In genomic region chr21:37516998-37517397, GRCh38 we compare ENCODE assay signal across 18 cellular contexts.
DNase-seq lines count a peak whose midpoint lies in the region; ATAC-seq and TF ChIP-seq lines count a peak whose summit lies in the region.
"Had no signal": no experiment of that assay in that cellular context is flagged by ENCODE, and none has a peak within 500 bp of the region (broad histone marks: within the 10 kb centered on the region; RNA-seq: fewer than 3 reads in every experiment).

No MANE protein-coding gene starts in this region.

- H3K27ac Mint-ChIP-seq in activated CD4-positive, alpha-beta T cell treated with anti-CD3 and anti-CD28 coated beads, Interleukin-2, amount 10 ng/mL, durations not matched to agents 24 days and 14 days, result no peak overlapping the region
- H3K27ac Mint-ChIP-seq in natural killer cell (peak overlapping the region; percentile 62 to 66), naive B cell (peak overlapping the region in 4 of 6 donors; percentile 12 to 87 (median 44))
- no peak overlapping the region for H3K27ac Mint-ChIP-seq in natural killer cell treated with Interleukin-12 subunit alpha and Interleukin-12 subunit beta and Interleukin-15 and Interleukin-18, amount 100 ng/mL, for 72 hours

- no peak for ATAC-seq in natural killer cell
- ATAC-seq in natural killer cell treated with Interleukin-12 subunit alpha and Interleukin-12 subunit beta and Interleukin-15 and Interleukin-18, amount 100 ng/mL, for 72 hours, result no peak
- no peak for ATAC-seq in naive B cell (ENCODE audit: low read depth in 2 of 2)
- ATAC-seq: HCT116 had no signal

- TF ChIP-seq POLR2A in tibial nerve (IDR thresholded peaks at IDR 0.05) (no peak), prostate gland (IDR thresholded peaks at IDR 0.05) (no peak)

- TF ChIP-seq CTCF in natural killer cell (IDR thresholded peaks at IDR 0.05), result no peak
- TF ChIP-seq CTCF in tibial nerve (IDR thresholded peaks at IDR 0.05), result no peak
- TF ChIP-seq CTCF in prostate gland (IDR thresholded peaks at IDR 0.05), result no peak

- 96 to 98% methylated on average over 7 of the region's 7 CpGs for WGBS in tibial nerve, 2 donors
- WGBS in prostate gland, result over 99% methylated on average over 7 of the region's 7 CpGs

- no peaks in the 10 kb centered on the region for H3K27me3 Mint-ChIP-seq in activated CD4-positive, alpha-beta T cell treated with anti-CD3 and anti-CD28 coated beads, Interleukin-2, amount 10 ng/mL, durations not matched to agents 24 days and 14 days
- H3K27me3 Mint-ChIP-seq in natural killer cell (ENCODE audit: low read depth in 2 of 2), result no peaks in the 10 kb centered on the region
- no peaks in the 10 kb centered on the region for H3K27me3 Mint-ChIP-seq in natural killer cell treated with Interleukin-12 subunit alpha and Interleukin-12 subunit beta and Interleukin-15 and Interleukin-18, amount 100 ng/mL, for 72 hours
- H3K27me3 Mint-ChIP-seq in naive B cell, result no peaks in the 10 kb centered on the region

- H3K36me3 ChIP-seq in tibial nerve, result peaks cover 4 to 51% (median 11%) of the 10 kb centered on the region in 3 donors
- peaks cover 0 to 5% of the 10 kb centered on the region in 2 donors for H3K36me3 ChIP-seq in prostate gland

- intact Hi-C loops in activated CD4-positive, alpha-beta T cell treated with anti-CD3 and anti-CD28 coated beads, Interleukin-2, amount 10 ng/mL, durations not matched to agents 24 days and 14 days (cut with micrococcal nuclease), result no loop called here
- intact Hi-C loops in natural killer cell (cut with micrococcal nuclease) (no loop called here), prostate gland (cut with DNase I) (no loop called here)

- H3K4me1 ChIP-seq in tibial nerve, result no peaks in the 10 kb centered on the region
- no peaks in the 10 kb centered on the region for H3K4me1 ChIP-seq in prostate gland (replicated peaks)
- H3K4me1 ChIP-seq: BE2C had no signal

- H3K4me3 Mint-ChIP-seq in activated CD4-positive, alpha-beta T cell treated with anti-CD3 and anti-CD28 coated beads, Interleukin-2, amount 10 ng/mL, durations not matched to agents 24 days and 14 days, result no peak overlapping the region
- H3K4me3 Mint-ChIP-seq in natural killer cell (no peak overlapping the region), naive B cell (no peak overlapping the region)
- no peak overlapping the region for H3K4me3 Mint-ChIP-seq in natural killer cell treated with Interleukin-12 subunit alpha and Interleukin-12 subunit beta and Interleukin-15 and Interleukin-18, amount 100 ng/mL, for 72 hours
- H3K4me3 Mint-ChIP-seq: CD8-positive, alpha-beta memory T cell had no signal

- H3K4me1 Mint-ChIP-seq in activated CD4-positive, alpha-beta T cell treated with anti-CD3 and anti-CD28 coated beads, Interleukin-2, amount 10 ng/mL, durations not matched to agents 24 days and 14 days, result no peaks in the 10 kb centered on the region
- H3K4me1 Mint-ChIP-seq in natural killer cell (peaks cover 4 to 24% of the 10 kb centered on the region in 2 donors), naive B cell (peaks cover 6 to 21% (median 8%) of the 10 kb centered on the region in 3 donors)
- H3K4me1 Mint-ChIP-seq in natural killer cell treated with Interleukin-12 subunit alpha and Interleukin-12 subunit beta and Interleukin-15 and Interleukin-18, amount 100 ng/mL, for 72 hours (ENCODE audit: low read depth in 2 of 2), result peaks cover 7 to 11% of the 10 kb centered on the region in 2 donors

- H3K9me3 Mint-ChIP-seq in activated CD4-positive, alpha-beta T cell treated with anti-CD3 and anti-CD28 coated beads, Interleukin-2, amount 10 ng/mL, durations not matched to agents 24 days and 14 days, result no peaks in the 10 kb centered on the region
- H3K9me3 Mint-ChIP-seq in natural killer cell (no peaks in the 10 kb centered on the region), naive B cell (peaks cover 0 to 3% (median 0%) of the 10 kb centered on the region in 7 donors)
- no peaks in the 10 kb centered on the region for H3K9me3 Mint-ChIP-seq in natural killer cell treated with Interleukin-12 subunit alpha and Interleukin-12 subunit beta and Interleukin-15 and Interleukin-18, amount 100 ng/mL, for 72 hours
- H3K9me3 Mint-ChIP-seq: CD8-positive, alpha-beta memory T cell had no signal

- H3K36me3 Mint-ChIP-seq in activated CD4-positive, alpha-beta T cell treated with anti-CD3 and anti-CD28 coated beads, Interleukin-2, amount 10 ng/mL, durations not matched to agents 24 days and 14 days (ENCODE audit: low read depth), result peaks cover 31% of the 10 kb centered on the region
- H3K36me3 Mint-ChIP-seq in natural killer cell (peaks cover 5% of the 10 kb centered on the region), naive B cell (peaks cover 5 to 14% of the 10 kb centered on the region in 2 donors)
- peaks cover 4% of the 10 kb centered on the region for H3K36me3 Mint-ChIP-seq in natural killer cell treated with Interleukin-12 subunit alpha and Interleukin-12 subunit beta and Interleukin-15 and Interleukin-18, amount 100 ng/mL, for 72 hours

- H3K27me3 ChIP-seq in tibial nerve (no peaks in the 10 kb centered on the region), prostate gland (replicated peaks; ENCODE audit: insufficient read depth) (no peaks in the 10 kb centered on the region)
- H3K27me3 ChIP-seq: BE2C had no signal

- H3K9me3 ChIP-seq in tibial nerve (no peaks in the 10 kb centered on the region), prostate gland (no peaks in the 10 kb centered on the region)
- H3K9me3 ChIP-seq: BE2C had no signal

- H3K27ac ChIP-seq in tibial nerve (no peak overlapping the region), prostate gland (no peak overlapping the region)
- H3K27ac ChIP-seq: 22Rv1 had no signal

- peak; percentile 48 for DNase-seq in activated CD4-positive, alpha-beta T cell treated with anti-CD3 and anti-CD28 coated beads, Interleukin-2, amount 10 ng/mL, durations not matched to agents 24 days and 14 days
- no peak for DNase-seq in activated CD4-positive, alpha-beta T cell treated with anti-CD3 and anti-CD28 coated beads, Interleukin-2, amount 50 U/mL, for 48 hours
- DNase-seq in natural killer cell (no peak), naive B cell (no peak), tibial nerve (ENCODE audit: low spot score in 2 of 2) (no peak), activated gamma-delta T cell treated with Interleukin-2 at 50 U/mL for 16 hours (no peak), prostate gland (ENCODE audit: low spot score) (no peak)
- no peak for DNase-seq in natural killer cell treated with Interleukin-12 subunit alpha and Interleukin-12 subunit beta and Interleukin-15 and Interleukin-18, amount 100 ng/mL, for 72 hours (ENCODE audit: low spot score)
- DNase-seq: BE2C; CD8-positive, alpha-beta memory T cell; DMS79; KBM-7; NCI-H1417 treated with DMSO at 0.1 percent for 48 hours; NCI-H2029 treated with DMSO at 0.1 percent for 48 hours; NCI-H510A treated with DMSO at 0.1 percent for 48 hours; NCI-H82 had no signal

- no peak for TF ChIP-seq EP300 in tibial nerve (IDR thresholded peaks at IDR 0.05)

- H3K4me3 ChIP-seq in tibial nerve (no peak overlapping the region), prostate gland (no peak overlapping the region)

Comparison
In these comparisons a context has a peak if more than half of its experiments do, and no peak if none do; other contexts are left out.
1. H3K27ac Mint-ChIP-seq: peak in natural killer cell (2 of 2) and naive B cell (4 of 6); none in activated CD4-positive, alpha-beta T cell treated with anti-CD3 and anti-CD28 coated beads, Interleukin-2, amount 10 ng/mL, durations not matched to agents 24 days and 14 days (single experiment) and natural killer cell treated with Interleukin-12 subunit alpha and Interleukin-12 subunit beta and Interleukin-15 and Interleukin-18, amount 100 ng/mL, for 72 hours (0 of 2).